Comparison of ENCODE assay signal across 20 cellular contexts in genomic region chr10:34446046-34446445, GRCh38.
DNase-seq lines count a peak whose midpoint lies in the region; ATAC-seq, FAIRE-seq and TF ChIP-seq lines count a peak whose summit lies in the region.
"Had no signal": no experiment of that assay in that cellular context is flagged by ENCODE, and none has a peak within 500 bp of the region (broad histone marks: within the 10 kb centered on the region; RNA-seq: fewer than 3 reads in every experiment).

No MANE protein-coding gene starts in this region.

- H3K14ac ChIP-seq in mesenchymal stem cell (ENCODE audit: low read length in 2 of 2): no peak overlapping the region

- peak overlapping the region; percentile 81 for H3K27ac Mint-ChIP-seq in nephron progenitor cell
- H3K27ac Mint-ChIP-seq: CD4-positive, alpha-beta T cell had no signal

- no peak overlapping the region for H2BK12ac ChIP-seq in mesenchymal stem cell (ENCODE audit: low read length in 2 of 2)

- no peak for TF ChIP-seq RAD21 in A549 (conservative IDR thresholded peaks at IDR 0.05 in 1 of 2, IDR thresholded peaks at IDR 0.05 in 1 of 2)

- CTCF ChIA-PET in A549 (lab: Yijun Ruan, JAX): interaction anchor here (0.8 to 1.8 kb wide), 2 partner anchors 12 to 196 kb away, joined by 3 to 6 read pairs; no protein-coding TSS in a partner anchor

- no peak overlapping the region for H3K4ac ChIP-seq in mesenchymal stem cell (ENCODE audit: low read depth in 1 of 2, low read length in 2 of 2)

- peaks cover 27% of the 10 kb centered on the region; the same call in 2 of the 3 replicates for H3K4me1 ChIP-seq in A549
- H3K4me1 ChIP-seq in mesenchymal stem cell (ENCODE audit: control insufficient read depth, insufficient read depth, low read depth, low read length): no peaks in the 10 kb centered on the region
- H3K4me1 ChIP-seq: BE2C had no signal

- H3K4me2 ChIP-seq in A549: peak overlapping the region; percentile 18; the same call in 2 of the 3 replicates
- no peak overlapping the region for H3K4me2 ChIP-seq in mesenchymal stem cell (ENCODE audit: low read length, poor library complexity, severe bottlenecking)

- no peak for TF ChIP-seq EP300 in A549 (IDR thresholded peaks at IDR 0.05)

- DNase-seq in A549 (ENCODE audit: low read depth in 1 of 2, low spot score in 1 of 2) (peak in 1 of 2 experiments; percentile 51), NCI-H69 (lab: John Stamatoyannopoulos, UW) (peak; percentile 12), fibroblast of pulmonary artery (ENCODE audit: low read depth) (peak; percentile 46), nephron progenitor cell (no peak), mesenchymal stem cell (no peak)
- DNase-seq in activated CD4-positive, alpha-beta T cell treated with anti-CD3 and anti-CD28 coated beads for 48 hours: no peak
- DNase-seq: BE2C; Caco-2; CD4-positive, alpha-beta T cell; DMS79 treated with DMSO at 0.1 percent for 48 hours; KG1; NCI-H1105 treated with DMSO at 0.1 percent for 48 hours; NCI-H1694; NCI-H510A; NCI-H774; SHP77 had no signal

- H3K9me3 ChIP-seq in A549 (no peaks in the 10 kb centered on the region), mesenchymal stem cell (ENCODE audit: control insufficient read depth, low read length) (no peaks in the 10 kb centered on the region)
- H3K9me3 ChIP-seq: BE2C, Caco-2 had no signal

- H2BK120ac ChIP-seq in mesenchymal stem cell (ENCODE audit: low read depth, low read length): no peak overlapping the region

- H3K18ac ChIP-seq in mesenchymal stem cell (ENCODE audit: low read depth in 1 of 2, low read length in 2 of 2): no peak overlapping the region

- no peak overlapping the region for H2AFZ ChIP-seq in mesenchymal stem cell (ENCODE audit: low read depth, low read length)

- peak in 1 of 2 experiments; percentile 70; a peak in 3 of 6 replicates for ATAC-seq in A549
- no peak for ATAC-seq in GM21360 (IDR thresholded peaks at IDR 0.05; ENCODE audit: unreplicated experiment)
- ATAC-seq in GM19397 (IDR thresholded peaks at IDR 0.05; ENCODE audit: unreplicated experiment): no peak

- no peak overlapping the region for H3K4me3 Mint-ChIP-seq in nephron progenitor cell
- H3K4me3 Mint-ChIP-seq: CD4-positive, alpha-beta T cell had no signal

- TF ChIP-seq POLR2A in A549 (IDR thresholded peaks at IDR 0.05; ENCODE audit: low read length): no peak

- H3K36me3 ChIP-seq in mesenchymal stem cell (ENCODE audit: control insufficient read depth in 1 of 2, insufficient read depth in 2 of 2, low read depth in 1 of 2, low read length in 2 of 2): no peaks in the 10 kb centered on the region
- H3K36me3 ChIP-seq: BE2C had no signal

- FAIRE-seq in A549 (lab: Jason Lieb, UNC): peak; percentile 13
- FAIRE-seq: H1 had no signal

- H3K4me3 ChIP-seq in A549 (no peak overlapping the region), fibroblast of pulmonary artery (replicated peaks; ENCODE audit: low read depth, low read length) (no peak overlapping the region), mesenchymal stem cell (ENCODE audit: insufficient read depth in 1 of 2, low read depth in 1 of 2, low read length in 2 of 2) (no peak overlapping the region)
- H3K4me3 ChIP-seq: SK-N-MC had no signal

- no peaks in the 10 kb centered on the region for H3K27me3 ChIP-seq in mesenchymal stem cell (ENCODE audit: control insufficient read depth in 1 of 2, insufficient read depth in 1 of 2, low read length in 2 of 2)
- H3K27me3 ChIP-seq: BE2C had no signal

- no peak overlapping the region for H4K91ac ChIP-seq in mesenchymal stem cell (ENCODE audit: low read length)

- H2BK5ac ChIP-seq in mesenchymal stem cell (ENCODE audit: low read depth, low read length, poor library complexity, severe bottlenecking): no peak overlapping the region

- no peaks in the 10 kb centered on the region for H3K27me3 Mint-ChIP-seq in nephron progenitor cell (ENCODE audit: low read depth, poor library complexity)
- H3K27me3 Mint-ChIP-seq: CD4-positive, alpha-beta T cell had no signal

- H3K36me3 Mint-ChIP-seq in nephron progenitor cell (ENCODE audit: low read depth): peaks cover 43% of the 10 kb centered on the region

- H2BK15ac ChIP-seq in mesenchymal stem cell (ENCODE audit: low read depth, poor library complexity, severe bottlenecking): no peak overlapping the region

- H3K9ac ChIP-seq in mesenchymal stem cell (ENCODE audit: low read length): no peak overlapping the region

- H3K23ac ChIP-seq in mesenchymal stem cell (ENCODE audit: low read length in 2 of 2): no peak overlapping the region

- no peak overlapping the region for H2AK5ac ChIP-seq in mesenchymal stem cell (ENCODE audit: low read length, severe bottlenecking)

- H4K8ac ChIP-seq in mesenchymal stem cell (ENCODE audit: low read length): no peak overlapping the region

- peaks cover 27% of the 10 kb centered on the region for H3K79me1 ChIP-seq in mesenchymal stem cell (replicated peaks; ENCODE audit: low read length, poor library complexity, severe bottlenecking)

- H3K4me1 Mint-ChIP-seq in nephron progenitor cell: peaks cover 12% of the 10 kb centered on the region

- H3K27ac ChIP-seq in A549 (peak overlapping the region; percentile 6 to 78; a peak in 3 of 6 replicates), mesenchymal stem cell (ENCODE audit: low read length, poor library complexity, severe bottlenecking) (no peak overlapping the region)
- H3K27ac ChIP-seq: SK-N-MC had no signal

- no peak for TF ChIP-seq CTCF in A549 (IDR thresholded peaks at IDR 0.05)
- TF ChIP-seq CTCF in fibroblast of pulmonary artery (IDR thresholded peaks at IDR 0.05; ENCODE audit: low read length, missing control alignments): no peak
- no peak for TF ChIP-seq CTCF in nephron progenitor cell (IDR thresholded peaks at IDR 0.05)

- POLR2A ChIA-PET in A549 (lab: Yijun Ruan, JAX): no interaction called here

- WGBS in A549 (ENCODE audit: missing lambda C conversion rate): 91% methylated on average over 3 of the region's 3 CpGs
- WGBS in mesenchymal stem cell: 100% methylated on average over 3 of the region's 3 CpGs

- peaks cover 4% of the 10 kb centered on the region for H3K9me3 Mint-ChIP-seq in nephron progenitor cell
- H3K9me3 Mint-ChIP-seq: CD4-positive, alpha-beta T cell had no signal

TF ChIP-seq in A549, 52 proteins besides CTCF, POLR2A, EP300 and RAD21:
- TF ChIP-seq KDM1A (IDR thresholded peaks at IDR 0.05; ENCODE audit: low read depth): no peak
- TF ChIP-seq HOXB5 (CRISPR knock-in tag; IDR thresholded peaks at IDR 0.05): no peak
- TF ChIP-seq MAZ (IDR thresholded peaks at IDR 0.05; ENCODE audit: borderline replicate concordance, low read depth, low read length): no peak
- no peak for TF ChIP-seq ZC3H11A (IDR thresholded peaks at IDR 0.05)
- TF ChIP-seq CEBPB (IDR thresholded peaks at IDR 0.05): no peak
- no peak for TF ChIP-seq PBX3 (IDR thresholded peaks at IDR 0.05)
- TF ChIP-seq JUNB (IDR thresholded peaks at IDR 0.05): no peak
- TF ChIP-seq FOXS1 (CRISPR knock-in tag; IDR thresholded peaks at IDR 0.05): no peak
- no peak for TF ChIP-seq CHD4 (IDR thresholded peaks at IDR 0.05; ENCODE audit: borderline replicate concordance)
- TF ChIP-seq ZFP36 (IDR thresholded peaks at IDR 0.05; ENCODE audit: borderline replicate concordance, partially characterized antibody): no peak
TF ChIP-seq in A549: peak in this region for 0.

Comparison
In these comparisons a context has a peak if more than half of its experiments do, and no peak if none do; other contexts are left out.
1. DNase-seq: peak in NCI-H69 (single experiment) and fibroblast of pulmonary artery (single experiment); none in nephron progenitor cell (single experiment), mesenchymal stem cell (single experiment) and activated CD4-positive, alpha-beta T cell treated with anti-CD3 and anti-CD28 coated beads for 48 hours (single experiment).